Comparison of ENCODE assay signal across 22 cellular contexts in genomic region chr7:152369518-152369917, GRCh38.
DNase-seq lines count a peak whose midpoint lies in the region; ATAC-seq, FAIRE-seq and TF ChIP-seq lines count a peak whose summit lies in the region.
"Had no signal": no experiment of that assay in that cellular context is flagged by ENCODE, and none has a peak within 500 bp of the region (broad histone marks: within the 10 kb centered on the region; RNA-seq: fewer than 3 reads in every experiment).

No MANE protein-coding gene starts in this region.

- no peak overlapping the region for H4K5ac ChIP-seq in mesendoderm (ENCODE audit: low read length)

- H2BK120ac ChIP-seq in mesendoderm (ENCODE audit: low read depth, low read length), result no peak overlapping the region

- TF ChIP-seq CTCF in D721Med (IDR thresholded peaks at IDR 0.05; ENCODE audit: insufficient read depth, missing control alignments), result no peak
- TF ChIP-seq CTCF in chondrocyte (IDR thresholded peaks at IDR 0.05), result no peak
- no peak for TF ChIP-seq CTCF in progenitor cell of endocrine pancreas (IDR thresholded peaks at IDR 0.05; ENCODE audit: unreplicated experiment)

- H3K23ac ChIP-seq in mesendoderm (ENCODE audit: low read length), result no peak overlapping the region

- no peak overlapping the region for H3K4me2 ChIP-seq in mesendoderm (ENCODE audit: low read length)
- H3K4me2 ChIP-seq: A549 had no signal

- H3K27me3 ChIP-seq in mesendoderm (ENCODE audit: insufficient read depth, low read length, poor library complexity), result no peaks in the 10 kb centered on the region
- H3K27me3 ChIP-seq: SJCRH30 had no signal

- H3K36me3 ChIP-seq in mesendoderm (ENCODE audit: control insufficient read depth, insufficient read depth, low read length), result no peaks in the 10 kb centered on the region

- peaks cover 8 to 9% of the 10 kb centered on the region in 2 donors for H3K9me3 Mint-ChIP-seq in activated T-cell treated with anti-CD3 and anti-CD28 coated beads, Interleukin-2, amount 50 U/mL, for 72 hours
- H3K9me3 Mint-ChIP-seq in chondrocyte (ENCODE audit: low read depth), result peaks cover 3% of the 10 kb centered on the region
- H3K9me3 Mint-ChIP-seq in progenitor cell of endocrine pancreas (ENCODE audit: low read depth), result peaks cover 9% of the 10 kb centered on the region
- H3K9me3 Mint-ChIP-seq: HFFc6 had no signal

- FAIRE-seq in D721Med (lab: Jason Lieb, UNC), result peak; percentile 60
- FAIRE-seq: A549, H54 had no signal

- no peak overlapping the region for H3K4me3 ChIP-seq in mesendoderm (ENCODE audit: low read length)
- H3K4me3 ChIP-seq: A549, SJCRH30 had no signal

- H3K4me3 Mint-ChIP-seq in activated T-cell treated with anti-CD3 and anti-CD28 coated beads, Interleukin-2, amount 50 U/mL, for 72 hours, result no peak overlapping the region
- H3K4me3 Mint-ChIP-seq in chondrocyte (ENCODE audit: unreplicated experiment) (no peak overlapping the region), progenitor cell of endocrine pancreas (ENCODE audit: low read depth) (no peak overlapping the region)
- H3K4me3 Mint-ChIP-seq: HFFc6 had no signal

- H3K79me2 ChIP-seq in mesendoderm (ENCODE audit: control insufficient read depth, insufficient read depth, low read length), result peaks cover 16% of the 10 kb centered on the region

- H3K27me3 Mint-ChIP-seq in activated T-cell treated with anti-CD3 and anti-CD28 coated beads, Interleukin-2, amount 50 U/mL, for 72 hours (ENCODE audit: low read depth), result no peaks in the 10 kb centered on the region
- H3K27me3 Mint-ChIP-seq in chondrocyte (ENCODE audit: low read depth) (no peaks in the 10 kb centered on the region), progenitor cell of endocrine pancreas (no peaks in the 10 kb centered on the region)

- no peak overlapping the region for H3K4ac ChIP-seq in mesendoderm (ENCODE audit: low read depth, low read length)

- H3K79me1 ChIP-seq in mesendoderm (ENCODE audit: low read length), result peaks cover 5% of the 10 kb centered on the region

- peaks cover 12 to 19% of the 10 kb centered on the region in 2 donors for H3K36me3 Mint-ChIP-seq in activated T-cell treated with anti-CD3 and anti-CD28 coated beads, Interleukin-2, amount 50 U/mL, for 72 hours (ENCODE audit: insufficient read depth in 2 of 2)
- H3K36me3 Mint-ChIP-seq in chondrocyte (ENCODE audit: low read depth) (no peaks in the 10 kb centered on the region), progenitor cell of endocrine pancreas (ENCODE audit: insufficient read depth) (peaks cover 16% of the 10 kb centered on the region)

- no peak overlapping the region for H3K9ac ChIP-seq in mesendoderm (ENCODE audit: low read length)

- no peak overlapping the region for H3K56ac ChIP-seq in mesendoderm (ENCODE audit: low read length)

- no peak for ATAC-seq in activated T-cell treated with anti-CD3 and anti-CD28 coated beads, Interleukin-2, amount 50 U/mL, for 72 hours (replicated peaks in 1 of 2)
- ATAC-seq in HG03565 (IDR thresholded peaks at IDR 0.05; ENCODE audit: unreplicated experiment) (no peak), GM19023 (IDR thresholded peaks at IDR 0.05; ENCODE audit: unreplicated experiment) (no peak)
- ATAC-seq: A549, PC-3 had no signal

- no peak overlapping the region for H2BK5ac ChIP-seq in mesendoderm (ENCODE audit: low read length)

- peaks cover 26% of the 10 kb centered on the region for H3K4me1 Mint-ChIP-seq in activated T-cell treated with anti-CD3 and anti-CD28 coated beads, Interleukin-2, amount 50 U/mL, for 72 hours (ENCODE audit: low read depth)
- H3K4me1 Mint-ChIP-seq in chondrocyte (ENCODE audit: low read depth) (peaks cover 51% of the 10 kb centered on the region), progenitor cell of endocrine pancreas (ENCODE audit: low read depth) (peaks cover 10% of the 10 kb centered on the region)

- no peak for DNase-seq in activated T-cell treated with anti-CD3 and anti-CD28 coated beads, Interleukin-2, amount 50 U/mL, for 72 hours
- no peak for DNase-seq in activated T-cell treated with anti-CD3 and anti-CD28 coated beads, Interleukin-2, amount 50 U/mL, for 1 hour
- DNase-seq in D721Med (ENCODE audit: insufficient read length, low spot score) (no peak), chondrocyte (ENCODE audit: low spot score) (no peak), progenitor cell of endocrine pancreas (ENCODE audit: low spot score, unreplicated experiment) (no peak), mesendoderm (no peak)
- DNase-seq: C1 segment of cervical spinal cord, COR-L47, DMS153, EL, HFFc6, Kasumi-1, MM.1S, NCI-H187, NCI-H2171, NCI-H446, PC-3, SJCRH30 had no signal

- H3K27ac Mint-ChIP-seq in activated T-cell treated with anti-CD3 and anti-CD28 coated beads, Interleukin-2, amount 50 U/mL, for 72 hours, result peak overlapping the region; percentile 72
- peak overlapping the region; percentile 61 for H3K27ac Mint-ChIP-seq in chondrocyte (ENCODE audit: unreplicated experiment)
- peak overlapping the region; percentile 26 for H3K27ac Mint-ChIP-seq in progenitor cell of endocrine pancreas
- H3K27ac Mint-ChIP-seq: HFFc6 had no signal

- no peak overlapping the region for H4K8ac ChIP-seq in mesendoderm (ENCODE audit: low read depth, low read length)

- H2AK5ac ChIP-seq in mesendoderm (ENCODE audit: low read length), result no peak overlapping the region

- H2BK15ac ChIP-seq in mesendoderm (replicated peaks; ENCODE audit: low read depth), result no peak overlapping the region

- no CpG with 5 or more reads among the region's 3 CpGs for whole genome bisulfite sequencing in mesendoderm (ENCODE audit: extremely low coverage, insufficient coverage, low lambda C conversion rate)

- no peaks in the 10 kb centered on the region for H3K4me1 ChIP-seq in mesendoderm (ENCODE audit: control insufficient read depth, low read depth, low read length)
- H3K4me1 ChIP-seq: A549, SJCRH30 had no signal

- no peak overlapping the region for H3K18ac ChIP-seq in mesendoderm (ENCODE audit: low read length)

- H3K27ac ChIP-seq in mesendoderm (ENCODE audit: low read depth, low read length), result no peak overlapping the region
- H3K27ac ChIP-seq: A549, SJCRH30 had no signal
